21 cellular contexts compared by ENCODE assay signal in genomic region chr4:153420361-153420760, GRCh38.
"Had no signal": no experiment of that assay in that cellular context is flagged by ENCODE, and none has a peak within 500 bp of the region (broad histone marks: within the 10 kb centered on the region; RNA-seq: fewer than 3 reads in every experiment).

No MANE protein-coding gene starts in this region.

- H3K9me3 ChIP-seq: lower lobe of right lung, ovary, thoracic aorta had no signal

- H3K27me3 ChIP-seq: brain microvascular endothelial cell, ovary had no signal

- H3K4me3 Mint-ChIP-seq: activated CD4-positive, alpha-beta memory T cell treated with anti-CD3 and anti-CD28 coated beads, Interleukin-2, amount 10 ng/mL, durations not matched to agents 7 days and 5 days; activated T-cell treated with anti-CD3 and anti-CD28 coated beads, Interleukin-2, amount 50 U/mL, for 4 hours; dendritic cell treated with granulocyte-macrophage colony-stimulating factor and Interleukin-4, amounts not matched to agents 40 ng/mL and 50 ng/mL, for 4 days; mesothelial cell of epicardium; neural crest cell had no signal

- H3K9me3 Mint-ChIP-seq: activated CD4-positive, alpha-beta memory T cell treated with anti-CD3 and anti-CD28 coated beads, Interleukin-2, amount 10 ng/mL, durations not matched to agents 7 days and 5 days; activated T-cell treated with anti-CD3 and anti-CD28 coated beads, Interleukin-2, amount 50 U/mL, for 4 hours; dendritic cell treated with granulocyte-macrophage colony-stimulating factor and Interleukin-4, amounts not matched to agents 40 ng/mL and 50 ng/mL, for 4 days; mesothelial cell of epicardium; neural crest cell had no signal

- H3K36me3 ChIP-seq: brain microvascular endothelial cell, lower lobe of right lung, ovary, thoracic aorta, WERI-Rb-1 had no signal

- H3K4me3 ChIP-seq: lower lobe of right lung, ovary, thoracic aorta had no signal

- H3K27ac ChIP-seq: brain microvascular endothelial cell, lower lobe of right lung, ovary, thoracic aorta, WERI-Rb-1 had no signal

- H3K36me3 Mint-ChIP-seq: mesothelial cell of epicardium had no signal

- H3K27me3 Mint-ChIP-seq: activated CD4-positive, alpha-beta memory T cell treated with anti-CD3 and anti-CD28 coated beads, Interleukin-2, amount 10 ng/mL, durations not matched to agents 7 days and 5 days had no signal

- DNase-seq: activated CD4-positive, alpha-beta memory T cell treated with anti-CD3 and anti-CD28 coated beads, Interleukin-2, amount 10 ng/mL, durations not matched to agents 7 days and 5 days; activated CD4-positive, alpha-beta T cell treated with anti-CD3 and anti-CD28 coated beads for 4 hours; activated effector memory CD4-positive, alpha-beta T cell treated with Interleukin-2 at 50 U/mL for 16 hours; activated naive CD4-positive, alpha-beta T cell treated with anti-CD3 and anti-CD28 coated beads, Interleukin-2, amount 50 U/mL, for 16 hours; activated T-cell treated with anti-CD3 and anti-CD28 coated beads, Interleukin-2, amount 50 U/mL, for 4 hours; amygdala; brain microvascular endothelial cell; effector memory CD4-positive, alpha-beta T cell; left colon; lower lobe of right lung; ovary; stimulated activated CD4-positive, alpha-beta T cell treated with anti-CD3 and anti-CD28 coated beads, Interleukin-12 subunit alpha, Interleukin-12 subunit beta, amount 100 ng/mL, for 4 hours; stimulated activated CD4-positive, alpha-beta T cell treated with anti-CD3 and anti-CD28 coated beads, Interleukin-2, amount 100 ng/mL, for 24 hours; T1000; WERI-Rb-1 had no signal

- FAIRE-seq: islet of Langerhans, urothelium cell line had no signal

- H3K4me1 ChIP-seq: lower lobe of right lung had no signal

- H3K27ac Mint-ChIP-seq: activated CD4-positive, alpha-beta memory T cell treated with anti-CD3 and anti-CD28 coated beads, Interleukin-2, amount 10 ng/mL, durations not matched to agents 7 days and 5 days; dendritic cell treated with granulocyte-macrophage colony-stimulating factor and Interleukin-4, amounts not matched to agents 40 ng/mL and 50 ng/mL, for 4 days; mesothelial cell of epicardium had no signal
